15 cellular contexts compared by ENCODE assay signal in genomic region chr20:43744966-43745733, GRCh38. TPM values are rescaled to one million over a fixed set of nuclear protein-coding genes. Genes with fewer than 3 reads are reported as not detected.
DNase-seq lines count a peak whose midpoint lies in the region; ATAC-seq, FAIRE-seq and TF ChIP-seq lines count a peak whose summit lies in the region.
"Had no signal": no experiment of that assay in that cellular context is flagged by ENCODE, and none has a peak within 500 bp of the region (broad histone marks: within the 10 kb centered on the region; RNA-seq: fewer than 3 reads in every experiment).

No MANE protein-coding gene starts in this region.

- H3K27me3 Mint-ChIP-seq in Calu3 (ENCODE audit: unreplicated experiment) = peaks cover 63% of the 10 kb centered on the region

- H3K36me3 Mint-ChIP-seq in Calu3 (ENCODE audit: insufficient read depth, unreplicated experiment) = no peaks in the 10 kb centered on the region
- H3K36me3 Mint-ChIP-seq: naive thymus-derived CD8-positive, alpha-beta T cell had no signal

- no peak overlapping the region for H3K4me3 Mint-ChIP-seq in Calu3 (ENCODE audit: low read depth, unreplicated experiment)
- H3K4me3 Mint-ChIP-seq: effector memory CD8-positive, alpha-beta T cell had no signal

- intact Hi-C loops in Calu3 (cut with micrococcal nuclease; ENCODE audit: unreplicated experiment) = loop anchor here (1.0 kb wide), 1 partner anchor 335 kb away; no protein-coding TSS in a partner anchor
- intact Hi-C loops in sciatic nerve (cut with DNase I) = no loop called here

- H3K9me3 Mint-ChIP-seq in Calu3 (ENCODE audit: low read depth, unreplicated experiment) = no peaks in the 10 kb centered on the region
- H3K9me3 Mint-ChIP-seq: effector memory CD8-positive, alpha-beta T cell; naive thymus-derived CD8-positive, alpha-beta T cell had no signal

- no peak overlapping the region for H3K27ac Mint-ChIP-seq in Calu3 (ENCODE audit: unreplicated experiment)
- H3K27ac Mint-ChIP-seq: effector memory CD8-positive, alpha-beta T cell had no signal

- peak; percentile 44 for FAIRE-seq in HTR-8/SVneo (lab: Jason Lieb, UNC)
- FAIRE-seq: GM12878, H1 had no signal

- DNase-seq in Calu3 = peak; percentile 31
- DNase-seq in HTR-8/SVneo (ENCODE audit: insufficient read length, low spot score) = no peak
- DNase-seq in RPMI7951 (ENCODE audit: low read depth) = peak; percentile 64
- DNase-seq in myocyte (ENCODE audit: low read depth) = peak; percentile 40
- no peak for DNase-seq in sciatic nerve (ENCODE audit: low spot score)
- DNase-seq: activated CD4-positive, alpha-beta T cell treated with anti-CD3 and anti-CD28 coated beads for 48 hours; effector memory CD8-positive, alpha-beta T cell; SK-N-SH had no signal

- no peak for TF ChIP-seq CTCF in Calu3 (IDR thresholded peaks at IDR 0.05; ENCODE audit: unreplicated experiment)

- CTCF ChIA-PET in Calu3 (lab: Charles Lee) = interaction anchor here (0.6 to 0.7 kb wide), 2 partner anchors 9 to 1229 kb away, joined by 3 to 4 read pairs; no protein-coding TSS in a partner anchor

- no TSS peak for BruUV-seq in Calu3 (replicated peaks; lab: Mats Ljungman, UMichigan)

- ATAC-seq in sciatic nerve = no peak
- no peak for ATAC-seq in HG02623 (IDR thresholded peaks at IDR 0.05; ENCODE audit: unreplicated experiment)
- ATAC-seq in HG03378 (IDR thresholded peaks at IDR 0.05; ENCODE audit: unreplicated experiment) = no peak
- ATAC-seq: effector memory CD8-positive, alpha-beta T cell; GM12878; right cardiac atrium had no signal

- H3K4me1 Mint-ChIP-seq in Calu3 (ENCODE audit: low read depth, unreplicated experiment) = peaks cover 10% of the 10 kb centered on the region

RNA-seq across cellular contexts. Expression of gene GTSF1L, which starts 18.3 kb away (rescaled TPM):
- not detected in 2 replicates for total RNA-seq in Calu3 (2022)
- total RNA-seq in RPMI7951 (2014; rRNA removed; shearing (Covaris generic)) = not detected in 2 replicates
- not detected in 2 replicates for total RNA-seq in myocyte
- polyA plus RNA-seq in myocyte (2012) = not detected
- not detected for total RNA-seq in sciatic nerve
- total RNA-seq: glomerular endothelial cell, H1, right cardiac atrium had no signal
- polyA plus RNA-seq: H1, right cardiac atrium, SK-N-SH had no signal

Comparison
In these comparisons a context has a peak if more than half of its experiments do, and no peak if none do; other contexts are left out.
1. DNase-seq: peak in Calu3 (single experiment), RPMI7951 (single experiment) and myocyte (single experiment); none in HTR-8/SVneo (single experiment) and sciatic nerve (single experiment).